Comparison of ENCODE assay signal across 1 cellular context in the genomic region with DNA sequence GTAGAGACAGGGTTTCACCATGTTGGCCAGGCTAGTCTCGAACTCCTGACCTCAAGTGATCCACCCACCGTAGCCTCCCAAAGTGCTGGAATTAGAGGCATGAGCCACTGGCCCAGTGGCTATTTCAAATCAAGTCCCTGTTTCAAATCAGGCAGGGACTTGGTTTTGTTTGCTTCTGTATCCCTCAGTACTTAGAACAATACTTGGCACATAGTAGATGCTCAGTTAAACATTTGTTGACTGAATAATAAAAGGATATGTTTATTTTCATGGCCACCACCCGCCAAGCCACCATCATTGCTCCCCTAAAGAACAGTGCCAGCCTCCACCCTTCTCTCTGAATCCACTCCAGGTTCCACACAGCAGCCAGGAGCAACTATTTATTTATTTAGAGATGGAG.
TF ChIP-seq lines count a peak whose summit lies in the region.

No MANE protein-coding gene starts in this region.

TF ChIP-seq in HepG2, 621 proteins besides CTCF, POLR2A, EP300 and RAD21:
- TF ChIP-seq ZNF3 (CRISPR knock-in tag; IDR thresholded peaks at IDR 0.05) = peak; percentile 98
- TF ChIP-seq, protein P1, sequence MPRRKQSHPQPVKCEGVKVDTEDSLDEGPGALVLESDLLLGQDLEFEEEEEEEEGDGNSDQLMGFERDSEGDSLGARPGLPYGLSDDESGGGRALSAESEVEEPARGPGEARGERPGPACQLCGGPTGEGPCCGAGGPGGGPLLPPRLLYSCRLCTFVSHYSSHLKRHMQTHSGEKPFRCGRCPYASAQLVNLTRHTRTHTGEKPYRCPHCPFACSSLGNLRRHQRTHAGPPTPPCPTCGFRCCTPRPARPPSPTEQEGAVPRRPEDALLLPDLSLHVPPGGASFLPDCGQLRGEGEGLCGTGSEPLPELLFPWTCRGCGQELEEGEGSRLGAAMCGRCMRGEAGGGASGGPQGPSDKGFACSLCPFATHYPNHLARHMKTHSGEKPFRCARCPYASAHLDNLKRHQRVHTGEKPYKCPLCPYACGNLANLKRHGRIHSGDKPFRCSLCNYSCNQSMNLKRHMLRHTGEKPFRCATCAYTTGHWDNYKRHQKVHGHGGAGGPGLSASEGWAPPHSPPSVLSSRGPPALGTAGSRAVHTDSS (CRISPR knock-in tag; conservative IDR thresholded peaks at IDR 0.05) = no peak
- no peak for TF ChIP-seq RELA (CRISPR knock-in tag; IDR thresholded peaks at IDR 0.05)
- TF ChIP-seq, protein P2, sequence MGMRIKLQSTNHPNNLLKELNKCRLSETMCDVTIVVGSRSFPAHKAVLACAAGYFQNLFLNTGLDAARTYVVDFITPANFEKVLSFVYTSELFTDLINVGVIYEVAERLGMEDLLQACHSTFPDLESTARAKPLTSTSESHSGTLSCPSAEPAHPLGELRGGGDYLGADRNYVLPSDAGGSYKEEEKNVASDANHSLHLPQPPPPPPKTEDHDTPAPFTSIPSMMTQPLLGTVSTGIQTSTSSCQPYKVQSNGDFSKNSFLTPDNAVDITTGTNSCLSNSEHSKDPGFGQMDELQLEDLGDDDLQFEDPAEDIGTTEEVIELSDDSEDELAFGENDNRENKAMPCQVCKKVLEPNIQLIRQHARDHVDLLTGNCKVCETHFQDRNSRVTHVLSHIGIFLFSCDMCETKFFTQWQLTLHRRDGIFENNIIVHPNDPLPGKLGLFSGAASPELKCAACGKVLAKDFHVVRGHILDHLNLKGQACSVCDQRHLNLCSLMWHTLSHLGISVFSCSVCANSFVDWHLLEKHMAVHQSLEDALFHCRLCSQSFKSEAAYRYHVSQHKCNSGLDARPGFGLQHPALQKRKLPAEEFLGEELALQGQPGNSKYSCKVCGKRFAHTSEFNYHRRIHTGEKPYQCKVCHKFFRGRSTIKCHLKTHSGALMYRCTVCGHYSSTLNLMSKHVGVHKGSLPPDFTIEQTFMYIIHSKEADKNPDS (CRISPR knock-in tag; IDR thresholded peaks at IDR 0.05) = no peak
- TF ChIP-seq ZMYM3 (CRISPR knock-in tag; IDR thresholded peaks at IDR 0.05) = 0 out of 2 replicates have a peak, but pooled peaks have one; percentile 35
